1 cellular context compared by ENCODE assay signal in genomic region chr16:19005561-19006445, GRCh38.
TF ChIP-seq lines count a peak whose summit lies in the region.

No MANE protein-coding gene starts in this region.

TF ChIP-seq in WTC11, 78 proteins besides CTCF, POLR2A, EP300 and RAD21:
- TF ChIP-seq JUN (CRISPR knock-in tag; IDR thresholded peaks at IDR 0.05) (no peak), ZNF423 (CRISPR knock-in tag; IDR thresholded peaks at IDR 0.05) (peak; percentile 54; the same call in 1 of the 2 replicates), SMAD3 (CRISPR knock-in tag; IDR thresholded peaks at IDR 0.05; ENCODE audit: borderline replicate concordance) (no peak), GABPB1 (CRISPR knock-in tag; IDR thresholded peaks at IDR 0.05) (peak; percentile 75; the same call in 1 of the 2 replicates)
- TF ChIP-seq, protein P1, sequence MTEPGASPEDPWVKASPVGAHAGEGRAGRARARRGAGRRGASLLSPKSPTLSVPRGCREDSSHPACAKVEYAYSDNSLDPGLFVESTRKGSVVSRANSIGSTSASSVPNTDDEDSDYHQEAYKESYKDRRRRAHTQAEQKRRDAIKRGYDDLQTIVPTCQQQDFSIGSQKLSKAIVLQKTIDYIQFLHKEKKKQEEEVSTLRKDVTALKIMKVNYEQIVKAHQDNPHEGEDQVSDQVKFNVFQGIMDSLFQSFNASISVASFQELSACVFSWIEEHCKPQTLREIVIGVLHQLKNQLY (CRISPR knock-in tag; IDR thresholded peaks at IDR 0.05) = 0 out of 2 replicates have a peak, but pooled peaks have one; percentile 15
- TF ChIP-seq, protein P2, sequence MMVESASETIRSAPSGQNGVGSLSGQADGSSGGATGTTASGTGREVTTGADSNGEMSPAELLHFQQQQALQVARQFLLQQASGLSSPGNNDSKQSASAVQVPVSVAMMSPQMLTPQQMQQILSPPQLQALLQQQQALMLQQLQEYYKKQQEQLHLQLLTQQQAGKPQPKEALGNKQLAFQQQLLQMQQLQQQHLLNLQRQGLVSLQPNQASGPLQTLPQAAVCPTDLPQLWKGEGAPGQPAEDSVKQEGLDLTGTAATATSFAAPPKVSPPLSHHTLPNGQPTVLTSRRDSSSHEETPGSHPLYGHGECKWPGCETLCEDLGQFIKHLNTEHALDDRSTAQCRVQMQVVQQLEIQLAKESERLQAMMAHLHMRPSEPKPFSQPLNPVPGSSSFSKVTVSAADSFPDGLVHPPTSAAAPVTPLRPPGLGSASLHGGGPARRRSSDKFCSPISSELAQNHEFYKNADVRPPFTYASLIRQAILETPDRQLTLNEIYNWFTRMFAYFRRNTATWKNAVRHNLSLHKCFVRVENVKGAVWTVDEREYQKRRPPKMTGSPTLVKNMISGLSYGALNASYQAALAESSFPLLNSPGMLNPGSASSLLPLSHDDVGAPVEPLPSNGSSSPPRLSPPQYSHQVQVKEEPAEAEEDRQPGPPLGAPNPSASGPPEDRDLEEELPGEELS (CRISPR knock-in tag; IDR thresholded peaks at IDR 0.05) = no peak
- TF ChIP-seq, protein P3, sequence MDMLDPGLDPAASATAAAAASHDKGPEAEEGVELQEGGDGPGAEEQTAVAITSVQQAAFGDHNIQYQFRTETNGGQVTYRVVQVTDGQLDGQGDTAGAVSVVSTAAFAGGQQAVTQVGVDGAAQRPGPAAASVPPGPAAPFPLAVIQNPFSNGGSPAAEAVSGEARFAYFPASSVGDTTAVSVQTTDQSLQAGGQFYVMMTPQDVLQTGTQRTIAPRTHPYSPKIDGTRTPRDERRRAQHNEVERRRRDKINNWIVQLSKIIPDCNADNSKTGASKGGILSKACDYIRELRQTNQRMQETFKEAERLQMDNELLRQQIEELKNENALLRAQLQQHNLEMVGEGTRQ (CRISPR knock-in tag; IDR thresholded peaks at IDR 0.05) = peak; percentile 68
